ENCODE assay signal across 2 cellular contexts in genomic region chr1:94783342-94784264, GRCh38.
TF ChIP-seq lines count a peak whose summit lies in the region.

No MANE protein-coding gene starts in this region.

TF ChIP-seq in HCT116, 20 proteins besides CTCF, POLR2A, EP300 and RAD21:
- TF ChIP-seq, protein P1, sequence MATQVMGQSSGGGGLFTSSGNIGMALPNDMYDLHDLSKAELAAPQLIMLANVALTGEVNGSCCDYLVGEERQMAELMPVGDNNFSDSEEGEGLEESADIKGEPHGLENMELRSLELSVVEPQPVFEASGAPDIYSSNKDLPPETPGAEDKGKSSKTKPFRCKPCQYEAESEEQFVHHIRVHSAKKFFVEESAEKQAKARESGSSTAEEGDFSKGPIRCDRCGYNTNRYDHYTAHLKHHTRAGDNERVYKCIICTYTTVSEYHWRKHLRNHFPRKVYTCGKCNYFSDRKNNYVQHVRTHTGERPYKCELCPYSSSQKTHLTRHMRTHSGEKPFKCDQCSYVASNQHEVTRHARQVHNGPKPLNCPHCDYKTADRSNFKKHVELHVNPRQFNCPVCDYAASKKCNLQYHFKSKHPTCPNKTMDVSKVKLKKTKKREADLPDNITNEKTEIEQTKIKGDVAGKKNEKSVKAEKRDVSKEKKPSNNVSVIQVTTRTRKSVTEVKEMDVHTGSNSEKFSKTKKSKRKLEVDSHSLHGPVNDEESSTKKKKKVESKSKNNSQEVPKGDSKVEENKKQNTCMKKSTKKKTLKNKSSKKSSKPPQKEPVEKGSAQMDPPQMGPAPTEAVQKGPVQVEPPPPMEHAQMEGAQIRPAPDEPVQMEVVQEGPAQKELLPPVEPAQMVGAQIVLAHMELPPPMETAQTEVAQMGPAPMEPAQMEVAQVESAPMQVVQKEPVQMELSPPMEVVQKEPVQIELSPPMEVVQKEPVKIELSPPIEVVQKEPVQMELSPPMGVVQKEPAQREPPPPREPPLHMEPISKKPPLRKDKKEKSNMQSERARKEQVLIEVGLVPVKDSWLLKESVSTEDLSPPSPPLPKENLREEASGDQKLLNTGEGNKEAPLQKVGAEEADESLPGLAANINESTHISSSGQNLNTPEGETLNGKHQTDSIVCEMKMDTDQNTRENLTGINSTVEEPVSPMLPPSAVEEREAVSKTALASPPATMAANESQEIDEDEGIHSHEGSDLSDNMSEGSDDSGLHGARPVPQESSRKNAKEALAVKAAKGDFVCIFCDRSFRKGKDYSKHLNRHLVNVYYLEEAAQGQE (IDR thresholded peaks at IDR 0.05; ENCODE audit: low read depth), result no peak
- TF ChIP-seq SRF (IDR thresholded peaks at IDR 0.05; ENCODE audit: low read depth), result no peak
- TF ChIP-seq CBX3 (IDR thresholded peaks at IDR 0.05; ENCODE audit: low read depth), result no peak
- no peak for TF ChIP-seq JUND (IDR thresholded peaks at IDR 0.05)
- TF ChIP-seq POLR2AphosphoS5 (IDR thresholded peaks at IDR 0.05; ENCODE audit: low read depth, low read length), result no peak
- TF ChIP-seq MAX (IDR thresholded peaks at IDR 0.05), result no peak
- TF ChIP-seq EZH2 (IDR thresholded peaks at IDR 0.05), result no peak
- TF ChIP-seq FOSL1 (IDR thresholded peaks at IDR 0.05; ENCODE audit: low read depth), result no peak
- TF ChIP-seq SIN3A (IDR thresholded peaks at IDR 0.05; ENCODE audit: low read depth), result no peak
- no peak for TF ChIP-seq EZH2phosphoT487 (IDR thresholded peaks at IDR 0.05; ENCODE audit: borderline replicate concordance)
- TF ChIP-seq EGR1 (IDR thresholded peaks at IDR 0.05; ENCODE audit: low read depth), result no peak
- TF ChIP-seq, protein P2, sequence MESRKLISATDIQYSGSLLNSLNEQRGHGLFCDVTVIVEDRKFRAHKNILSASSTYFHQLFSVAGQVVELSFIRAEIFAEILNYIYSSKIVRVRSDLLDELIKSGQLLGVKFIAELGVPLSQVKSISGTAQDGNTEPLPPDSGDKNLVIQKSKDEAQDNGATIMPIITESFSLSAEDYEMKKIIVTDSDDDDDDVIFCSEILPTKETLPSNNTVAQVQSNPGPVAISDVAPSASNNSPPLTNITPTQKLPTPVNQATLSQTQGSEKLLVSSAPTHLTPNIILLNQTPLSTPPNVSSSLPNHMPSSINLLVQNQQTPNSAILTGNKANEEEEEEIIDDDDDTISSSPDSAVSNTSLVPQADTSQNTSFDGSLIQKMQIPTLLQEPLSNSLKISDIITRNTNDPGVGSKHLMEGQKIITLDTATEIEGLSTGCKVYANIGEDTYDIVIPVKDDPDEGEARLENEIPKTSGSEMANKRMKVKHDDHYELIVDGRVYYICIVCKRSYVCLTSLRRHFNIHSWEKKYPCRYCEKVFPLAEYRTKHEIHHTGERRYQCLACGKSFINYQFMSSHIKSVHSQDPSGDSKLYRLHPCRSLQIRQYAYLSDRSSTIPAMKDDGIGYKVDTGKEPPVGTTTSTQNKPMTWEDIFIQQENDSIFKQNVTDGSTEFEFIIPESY (IDR thresholded peaks at IDR 0.05; ENCODE audit: extremely low read depth, insufficient replicate concordance, low read length), result no peak
- no peak for TF ChIP-seq SP1 (IDR thresholded peaks at IDR 0.05; ENCODE audit: low read depth)
- TF ChIP-seq ATF3 (IDR thresholded peaks at IDR 0.05), result no peak
- no peak for TF ChIP-seq ELF1 (IDR thresholded peaks at IDR 0.05; ENCODE audit: borderline replicate concordance, low read depth)
- no peak for TF ChIP-seq ZFX (IDR thresholded peaks at IDR 0.05)
- TF ChIP-seq TCF7L2 (IDR thresholded peaks at IDR 0.05; ENCODE audit: borderline replicate concordance, extremely low read depth, insufficient read depth, insufficient read length), result no peak
- no peak for TF ChIP-seq CEBPB (IDR thresholded peaks at IDR 0.05; ENCODE audit: low read depth)

TF ChIP-seq in K562, 482 proteins besides CTCF, POLR2A, EP300 and RAD21:
- TF ChIP-seq NFYB (IDR thresholded peaks at IDR 0.05; ENCODE audit: extremely low read depth, insufficient read length) (no peak), NRF1 (conservative IDR thresholded peaks at IDR 0.05 in 1 of 2, IDR thresholded peaks at IDR 0.05 in 1 of 2) (no peak), GATA2 (CRISPR knock-in tag; IDR thresholded peaks at IDR 0.05) (no peak), DACH1 (IDR thresholded peaks at IDR 0.05; ENCODE audit: partially characterized antibody) (no peak), MEIS2 (IDR thresholded peaks at IDR 0.05; ENCODE audit: partially characterized antibody) (peak; percentile 15)
TF ChIP-seq in K562: peak in this region for 1.
